In genomic region chr4:138047290-138047689, GRCh38 we compare ENCODE assay signal across 28 cellular contexts.
"Had no signal": no experiment of that assay in that cellular context is flagged by ENCODE, and none has a peak within 500 bp of the region (broad histone marks: within the 10 kb centered on the region; RNA-seq: fewer than 3 reads in every experiment).

No MANE protein-coding gene starts in this region.

- H3K27me3 Mint-ChIP-seq: activated CD4-positive, alpha-beta T cell treated with anti-CD3 and anti-CD28 coated beads for 36 hours; activated CD4-positive, alpha-beta T cell treated with anti-CD3 and anti-CD28 coated beads, Interleukin-2, amount 10 ng/mL, durations not matched to agents 7 days and 5 days; activated naive CD4-positive, alpha-beta T cell treated with anti-CD3 and anti-CD28 coated beads, Interleukin-2, amount 50 U/mL, for 24 hours; activated naive CD8-positive, alpha-beta T cell treated with anti-CD3 and anti-CD28 coated beads, Interleukin-2, amount 10 ng/mL, durations not matched to agents 7 days and 5 days; activated T-cell treated with anti-CD3 and anti-CD28 coated beads, Interleukin-2, amount 50 U/mL, for 24 hours had no signal

- H3K9me3 Mint-ChIP-seq: activated naive CD4-positive, alpha-beta T cell treated with anti-CD3 and anti-CD28 coated beads, Interleukin-2, amount 50 U/mL, for 24 hours; activated naive CD8-positive, alpha-beta T cell treated with anti-CD3 and anti-CD28 coated beads, Interleukin-2, amount 10 ng/mL, durations not matched to agents 7 days and 5 days; activated T-helper 2 cell treated with anti-CD3 and anti-CD28 coated beads, Interferon-gamma antibody, Interleukin-2, Interleukin-4, amounts not matched to agents 10 μg/mL and 5 μg/mL and 100 μg/mL, durations not matched to agents 14 hours and 24 hours and 36 hours; brain had no signal

- H3K9me3 ChIP-seq: ascending aorta, SJCRH30 had no signal

- ATAC-seq: activated CD4-positive, alpha-beta T cell treated with anti-CD3 and anti-CD28 coated beads for 36 hours; activated CD4-positive, CD25-positive, alpha-beta regulatory T cell treated with anti-CD3 and anti-CD28 coated beads, Interleukin-2, amount 50 U/mL, for 24 hours; activated CD8-positive, alpha-beta T cell treated with anti-CD3 and anti-CD28 coated beads, Interleukin-2, amount 10 ng/mL, durations not matched to agents 7 days and 5 days; Panc1 had no signal

- H3K4me3 ChIP-seq: ascending aorta, SJCRH30, SK-N-MC had no signal

- H3K36me3 Mint-ChIP-seq: activated naive CD4-positive, alpha-beta T cell treated with anti-CD3 and anti-CD28 coated beads, Interleukin-2, amount 50 U/mL, for 24 hours; activated naive CD8-positive, alpha-beta T cell treated with anti-CD3 and anti-CD28 coated beads, Interleukin-2, amount 10 ng/mL, durations not matched to agents 7 days and 5 days; brain had no signal

- H3K4me1 ChIP-seq: ascending aorta, SJCRH30 had no signal

- H3K27ac ChIP-seq: ascending aorta, SJCRH30, SK-N-MC had no signal

- H3K36me3 ChIP-seq: ascending aorta, SJCRH30 had no signal

- H3K4me3 Mint-ChIP-seq: activated CD4-positive, alpha-beta T cell treated with anti-CD3 and anti-CD28 coated beads for 36 hours; activated CD4-positive, alpha-beta T cell treated with anti-CD3 and anti-CD28 coated beads, Interleukin-2, amount 10 ng/mL, durations not matched to agents 7 days and 5 days; activated CD8-positive, alpha-beta T cell treated with anti-CD3 and anti-CD28 coated beads, Interleukin-2, amount 10 ng/mL, durations not matched to agents 7 days and 5 days; activated naive CD4-positive, alpha-beta T cell treated with anti-CD3 and anti-CD28 coated beads, Interleukin-2, amount 50 U/mL, for 24 hours; activated naive CD8-positive, alpha-beta T cell treated with anti-CD3 and anti-CD28 coated beads, Interleukin-2, amount 10 ng/mL, durations not matched to agents 7 days and 5 days; activated T-cell treated with anti-CD3 and anti-CD28 coated beads, Interleukin-2, amount 50 U/mL, for 24 hours; brain had no signal

- H3K27me3 ChIP-seq: ascending aorta, SJCRH30 had no signal

- H3K4me1 Mint-ChIP-seq: activated CD4-positive, alpha-beta T cell treated with anti-CD3 and anti-CD28 coated beads for 36 hours; activated CD4-positive, alpha-beta T cell treated with anti-CD3 and anti-CD28 coated beads, Interleukin-2, amount 10 ng/mL, durations not matched to agents 7 days and 5 days; activated naive CD4-positive, alpha-beta T cell treated with anti-CD3 and anti-CD28 coated beads, Interleukin-2, amount 50 U/mL, for 24 hours; activated naive CD8-positive, alpha-beta T cell treated with anti-CD3 and anti-CD28 coated beads, Interleukin-2, amount 10 ng/mL, durations not matched to agents 7 days and 5 days had no signal

- H3K27ac Mint-ChIP-seq: activated CD4-positive, alpha-beta T cell treated with anti-CD3 and anti-CD28 coated beads for 36 hours; activated CD4-positive, alpha-beta T cell treated with anti-CD3 and anti-CD28 coated beads, Interleukin-2, amount 10 ng/mL, durations not matched to agents 7 days and 5 days; activated CD8-positive, alpha-beta T cell treated with anti-CD3 and anti-CD28 coated beads, Interleukin-2, amount 10 ng/mL, durations not matched to agents 7 days and 5 days; activated naive CD4-positive, alpha-beta T cell treated with anti-CD3 and anti-CD28 coated beads, Interleukin-2, amount 50 U/mL, for 24 hours; activated naive CD8-positive, alpha-beta T cell treated with anti-CD3 and anti-CD28 coated beads, Interleukin-2, amount 10 ng/mL, durations not matched to agents 7 days and 5 days; activated T-cell treated with anti-CD3 and anti-CD28 coated beads, Interleukin-2, amount 50 U/mL, for 24 hours; activated T-helper 2 cell treated with anti-CD3 and anti-CD28 coated beads, Interferon-gamma antibody, Interleukin-2, Interleukin-4, amounts not matched to agents 10 μg/mL and 5 μg/mL and 100 μg/mL, durations not matched to agents 14 hours and 24 hours and 36 hours; brain had no signal

- DNase-seq: activated CD4-positive, alpha-beta T cell treated with anti-CD3 and anti-CD28 coated beads for 36 hours; activated CD4-positive, alpha-beta T cell treated with anti-CD3 and anti-CD28 coated beads, Interleukin-2, amount 10 ng/mL, durations not matched to agents 7 days and 5 days; activated CD4-positive, alpha-beta T cell treated with anti-CD3 and anti-CD28 coated beads, Interleukin-2, amount 50 U/mL, for 48 hours; activated CD8-positive, alpha-beta T cell treated with anti-CD3 and anti-CD28 coated beads, Interleukin-2, amount 10 ng/mL, durations not matched to agents 7 days and 5 days; activated gamma-delta T cell; activated naive CD4-positive, alpha-beta T cell treated with Interleukin-2 at 50 U/mL for 16 hours; activated naive CD8-positive, alpha-beta T cell treated with anti-CD3 and anti-CD28 coated beads, Interleukin-2, amount 10 ng/mL, durations not matched to agents 7 days and 5 days; activated T-cell treated with anti-CD3 and anti-CD28 coated beads, Interleukin-2, amount 50 U/mL, for 24 hours; amygdala; caudate nucleus; Karpas-422; NCI-H1105; NCI-H1417 treated with DMSO at 0.1 percent for 48 hours; NCI-H187 treated with DMSO at 0.1 percent for 48 hours; NCI-H2081 treated with DMSO at 0.1 percent for 48 hours; NCI-H226; NCI-H446 treated with DMSO at 0.1 percent for 48 hours; NCI-H524; SHP77; SJCRH30; T1000 had no signal
